ENCODE assay signal across 8 cellular contexts in the genomic region with DNA sequence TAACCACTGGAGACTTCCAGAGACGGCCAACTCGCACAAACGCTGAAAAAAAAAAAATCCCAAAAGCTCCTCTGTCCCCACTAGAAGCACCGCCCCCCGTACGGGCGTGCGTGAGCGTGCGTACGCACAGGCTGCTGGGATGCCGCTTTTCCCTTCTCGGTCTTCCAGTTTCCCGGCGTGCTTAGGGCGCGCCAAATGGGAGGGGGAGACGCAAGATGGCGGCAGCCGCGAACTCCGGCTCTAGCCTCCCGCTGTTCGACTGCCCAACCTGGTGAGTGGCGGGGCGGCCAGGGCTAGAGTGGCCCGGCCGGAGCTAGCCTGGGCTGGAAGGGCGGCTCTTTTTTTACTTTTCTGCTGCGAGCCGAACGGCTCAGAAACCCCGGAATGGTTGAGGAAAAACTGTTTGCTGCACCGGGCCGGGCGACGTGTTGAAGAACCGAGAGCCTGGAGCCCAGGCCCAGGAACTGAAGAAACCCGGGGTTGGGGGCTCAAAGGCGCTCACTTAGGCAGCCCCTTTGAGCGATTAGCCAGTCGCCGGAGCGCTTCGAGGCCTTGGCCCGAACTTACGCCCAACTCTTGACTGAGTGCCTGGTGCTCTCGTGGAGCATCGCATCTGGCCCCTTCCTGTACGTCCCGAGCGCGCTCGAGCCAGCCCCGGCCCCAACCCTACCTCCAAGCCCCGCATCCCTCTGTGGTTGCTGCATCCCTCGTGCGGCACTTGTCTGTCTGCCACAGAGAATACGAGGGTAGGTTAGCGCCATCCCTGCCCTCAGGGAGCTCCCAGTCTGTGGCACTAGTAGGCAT. TPM values are rescaled to one million over a fixed set of nuclear protein-coding genes. Genes with fewer than 3 reads are reported as not detected.
DNase-seq lines count a peak whose midpoint lies in the region; ATAC-seq, FAIRE-seq and TF ChIP-seq lines count a peak whose summit lies in the region.

A gene (plus strand): TSS at position 162 of the 804 bp plus-strand sequence. CDS start 54 bp downstream, at position 216.

- H3K36me3 ChIP-seq in kidney (ENCODE audit: control insufficient read depth in 1 of 2, insufficient read depth in 2 of 2, low read length in 2 of 2) = peaks cover 6 to 16% of the 10 kb centered on the region in 2 donors

- peak; percentile 90 for ATAC-seq in HG03280 (IDR thresholded peaks at IDR 0.05; ENCODE audit: unreplicated experiment)

- no peak for TF ChIP-seq CTCF in kidney (IDR thresholded peaks at IDR 0.05; ENCODE audit: borderline replicate concordance, extremely low read depth, insufficient read depth)

- H3K4me1 ChIP-seq in kidney (ENCODE audit: control insufficient read depth in 1 of 2, insufficient read depth in 1 of 2, low read depth in 1 of 2, low read length in 2 of 2) = peaks cover 8 to 11% of the 10 kb centered on the region in 2 donors

- peak within 1 kb of the TSS; percentile 49 to 87 for H3K27ac ChIP-seq in kidney (ENCODE audit: low read depth in 2 of 2, low read length in 2 of 2)

- TF ChIP-seq POLR2A in GM18951 (IDR thresholded peaks at IDR 0.05; ENCODE audit: extremely low read depth, insufficient read depth, insufficient read length) = peak; percentile 96

- FAIRE-seq in kidney (lab: Jason Lieb, UNC) = no peak

- intact Hi-C loops in kidney (cut with DNase I) = no loop called here

- H3K9me3 ChIP-seq in kidney (ENCODE audit: control insufficient read depth in 1 of 2, low read length in 2 of 2) = no peaks in the 10 kb centered on the region

- peak within 1 kb of the TSS; percentile 78 to 79 for H3K4me3 ChIP-seq in kidney (ENCODE audit: low read length in 2 of 2)

- in situ Hi-C loops in GM18951 (cut with MboI; ENCODE audit: low sequenced_read_pairs, unreplicated experiment) = no loop called here

- DNase-seq in AG08395 (ENCODE audit: low spot score) (peak; percentile 95), NCI-H446 (lab: John Stamatoyannopoulos, UW) (peak; percentile 94 to 98), cerebellar nuclear complex (lab: John Stamatoyannopoulos, UW) (peak; percentile 34 to 92), kidney (peak; percentile 97)
- peak; percentile 84 for DNase-seq in activated CD4-positive, CD25-positive, alpha-beta regulatory T cell treated with anti-CD3 and anti-CD28 coated beads, Interleukin-2, amount 50 U/mL, for 72 hours
- DNase-seq in stimulated activated CD4-positive, alpha-beta T cell treated with anti-CD3 and anti-CD28 coated beads, Interleukin-15, amount 100 ng/mL, for 24 hours = peak; percentile 95

- peak within 1 kb of the TSS; percentile 70 to 88 for H3K9ac ChIP-seq in kidney (ENCODE audit: low read length in 2 of 2)

RNA-seq across cellular contexts. Expression of the gene that starts here (rescaled TPM):
- 38.6 TPM for total RNA-seq in kidney
- polyA plus RNA-seq in kidney (ENCODE audit: insufficient read depth, low read depth, low replicate concordance) = 21.8 TPM

Comparison
In these comparisons a context has a peak if more than half of its experiments do, and no peak if none do; other contexts are left out.
1. Peak in every context shown above with its lines: DNase-seq, ATAC-seq, H3K4me3 ChIP-seq and H3K27ac ChIP-seq.